ENCODE assay signal across 14 cellular contexts in genomic region chr2:240596491-240596931, GRCh38. TPM values are rescaled to one million over a fixed set of nuclear protein-coding genes. Genes with fewer than 3 reads are reported as not detected.
A peak's percentile ranks its signal among the peaks of the same experiment; 100 is the strongest.
DNase-seq lines count a peak whose midpoint lies in the region; ATAC-seq and TF ChIP-seq lines count a peak whose summit lies in the region.
"Had no signal": no experiment of that assay in that cellular context is flagged by ENCODE, and none has a peak within 500 bp of the region (broad histone marks: within the 10 kb centered on the region; RNA-seq: fewer than 3 reads in every experiment).

No MANE protein-coding gene starts in this region.

- H3K14ac ChIP-seq in neuronal stem cell (ENCODE audit: low read length) = peak overlapping the region; percentile 21

- peaks cover 2% of the 10 kb centered on the region for H3K4me1 Mint-ChIP-seq in activated naive CD8-positive, alpha-beta T cell treated with anti-CD3 and anti-CD28 coated beads, Interleukin-2, amount 10 ng/mL, durations not matched to agents 7 days and 5 days
- H3K4me1 Mint-ChIP-seq in activated naive CD8-positive, alpha-beta T cell treated with anti-CD3 and anti-CD28 coated beads, Interleukin-2, amount 50 U/mL, for 24 hours = no peaks in the 10 kb centered on the region
- H3K4me1 Mint-ChIP-seq: GM23338 had no signal

- no peak overlapping the region for H3K4me2 ChIP-seq in neuronal stem cell (ENCODE audit: insufficient read depth, low read length, poor library complexity, severe bottlenecking)
- H3K4me2 ChIP-seq: GM23338 had no signal

- peak; percentile 26 for DNase-seq in activated naive CD8-positive, alpha-beta T cell treated with anti-CD3 and anti-CD28 coated beads, Interleukin-2, amount 10 ng/mL, durations not matched to agents 7 days and 5 days
- DNase-seq in activated naive CD8-positive, alpha-beta T cell treated with anti-CD3 and anti-CD28 coated beads, Interleukin-2, amount 50 U/mL, for 24 hours = no peak
- peak; percentile 76 for DNase-seq in Right ventricle myocardium inferior (ENCODE audit: missing footprints)
- DNase-seq in neuronal stem cell (ENCODE audit: low spot score) = no peak
- DNase-seq in upper lobe of right lung = peak; percentile 51
- DNase-seq: activated CD4-positive, alpha-beta T cell treated with anti-CD3 and anti-CD28 coated beads, Interleukin-2, amount 50 U/mL, for 1 hour; DMS79; MG63 had no signal

- no peaks in the 10 kb centered on the region for H3K9me3 Mint-ChIP-seq in activated naive CD8-positive, alpha-beta T cell treated with anti-CD3 and anti-CD28 coated beads, Interleukin-2, amount 10 ng/mL, durations not matched to agents 7 days and 5 days
- H3K9me3 Mint-ChIP-seq in activated naive CD8-positive, alpha-beta T cell treated with anti-CD3 and anti-CD28 coated beads, Interleukin-2, amount 50 U/mL, for 24 hours = no peaks in the 10 kb centered on the region
- H3K9me3 Mint-ChIP-seq: GM23338; natural killer cell treated with Interleukin-12 subunit alpha and Interleukin-12 subunit beta and Interleukin-15 and Interleukin-18, amount 100 ng/mL, for 72 hours had no signal

- H2AFZ ChIP-seq in neuronal stem cell (ENCODE audit: low read length) = no peak overlapping the region
- H2AFZ ChIP-seq: GM23338 had no signal

- no peak overlapping the region for H2BK5ac ChIP-seq in neuronal stem cell (ENCODE audit: low read length)

- H3K4me3 ChIP-seq in neuronal stem cell (ENCODE audit: low read length in 2 of 2) = no peak overlapping the region
- H3K4me3 ChIP-seq in upper lobe of right lung = no peak overlapping the region
- H3K4me3 ChIP-seq: GM12878, GM23338, MG63 had no signal

- no peaks in the 10 kb centered on the region for H3K4me1 ChIP-seq in neuronal stem cell (ENCODE audit: control insufficient read depth in 2 of 2, insufficient read depth in 1 of 2, low read depth in 1 of 2, low read length in 2 of 2)
- H3K4me1 ChIP-seq in upper lobe of right lung = no peaks in the 10 kb centered on the region

- H3K79me1 ChIP-seq in neuronal stem cell (ENCODE audit: low read depth, low read length) = peaks cover 13% of the 10 kb centered on the region

- intact Hi-C loops in Right ventricle myocardium inferior (cut with DNase I) = loop anchor here (5.0 to 10.0 kb wide), 3 partner anchors 39 to 362 kb away; partner anchors contain the start of gene ANKMY1
- intact Hi-C loops in upper lobe of right lung (cut with DNase I) = no loop called here

- no peak overlapping the region for H2BK120ac ChIP-seq in neuronal stem cell (ENCODE audit: low read depth, low read length)

- H3K23ac ChIP-seq in neuronal stem cell (ENCODE audit: low read depth, low read length, poor library complexity) = peak overlapping the region; percentile 55

- TF ChIP-seq CTCF in upper lobe of right lung (IDR thresholded peaks at IDR 0.05) = no peak

- no peak overlapping the region for H3K18ac ChIP-seq in neuronal stem cell (ENCODE audit: low read length)

- H2BK15ac ChIP-seq in neuronal stem cell (ENCODE audit: low read length) = no peak overlapping the region

- ATAC-seq in activated naive CD8-positive, alpha-beta T cell treated with anti-CD3 and anti-CD28 coated beads, Interleukin-2, amount 10 ng/mL, durations not matched to agents 7 days and 5 days (ENCODE audit: low read depth) = no peak
- ATAC-seq in activated naive CD8-positive, alpha-beta T cell treated with anti-CD3 and anti-CD28 coated beads, Interleukin-2, amount 50 U/mL, for 24 hours = no peak
- ATAC-seq in Right ventricle myocardium inferior = peak; percentile 52
- ATAC-seq in upper lobe of right lung = no peak
- no peak for ATAC-seq in GM18873 (IDR thresholded peaks at IDR 0.05; ENCODE audit: low FRiP score, unreplicated experiment)
- ATAC-seq in GM19467 (IDR thresholded peaks at IDR 0.05; ENCODE audit: unreplicated experiment) = no peak
- ATAC-seq in HG03159 (IDR thresholded peaks at IDR 0.05; ENCODE audit: unreplicated experiment) = no peak
- ATAC-seq: natural killer cell treated with Interleukin-12 subunit alpha and Interleukin-12 subunit beta and Interleukin-15 and Interleukin-18, amount 100 ng/mL, for 72 hours had no signal

- H3K4me3 Mint-ChIP-seq in activated naive CD8-positive, alpha-beta T cell treated with anti-CD3 and anti-CD28 coated beads, Interleukin-2, amount 10 ng/mL, durations not matched to agents 7 days and 5 days = no peak overlapping the region
- H3K4me3 Mint-ChIP-seq in activated naive CD8-positive, alpha-beta T cell treated with anti-CD3 and anti-CD28 coated beads, Interleukin-2, amount 50 U/mL, for 24 hours = no peak overlapping the region
- H3K4me3 Mint-ChIP-seq: GM23338; natural killer cell treated with Interleukin-12 subunit alpha and Interleukin-12 subunit beta and Interleukin-15 and Interleukin-18, amount 100 ng/mL, for 72 hours had no signal

- no peak overlapping the region for H4K8ac ChIP-seq in neuronal stem cell (ENCODE audit: low read depth, low read length)

- H3K27me3 ChIP-seq in neuronal stem cell (ENCODE audit: control insufficient read depth in 3 of 3, insufficient read depth in 3 of 3, low read depth in 1 of 3, low read length in 3 of 3) (no peaks in the 10 kb centered on the region), upper lobe of right lung (no peaks in the 10 kb centered on the region)
- H3K27me3 ChIP-seq: MG63 had no signal

- H3K27ac ChIP-seq in neuronal stem cell (replicated peaks; ENCODE audit: low read length) = no peak overlapping the region
- no peak overlapping the region for H3K27ac ChIP-seq in upper lobe of right lung

- no peak overlapping the region for H3K9ac ChIP-seq in neuronal stem cell (ENCODE audit: low read depth, low read length, poor library complexity)

- H3K27ac Mint-ChIP-seq in activated naive CD8-positive, alpha-beta T cell treated with anti-CD3 and anti-CD28 coated beads, Interleukin-2, amount 10 ng/mL, durations not matched to agents 7 days and 5 days = no peak overlapping the region
- no peak overlapping the region for H3K27ac Mint-ChIP-seq in activated naive CD8-positive, alpha-beta T cell treated with anti-CD3 and anti-CD28 coated beads, Interleukin-2, amount 50 U/mL, for 24 hours
- H3K27ac Mint-ChIP-seq: GM23338; natural killer cell treated with Interleukin-12 subunit alpha and Interleukin-12 subunit beta and Interleukin-15 and Interleukin-18, amount 100 ng/mL, for 72 hours had no signal

- H3K4ac ChIP-seq in neuronal stem cell (ENCODE audit: low read length) = no peak overlapping the region

- no peak overlapping the region for H2BK12ac ChIP-seq in neuronal stem cell (ENCODE audit: low read length)

- no peaks in the 10 kb centered on the region for H3K27me3 Mint-ChIP-seq in activated naive CD8-positive, alpha-beta T cell treated with anti-CD3 and anti-CD28 coated beads, Interleukin-2, amount 10 ng/mL, durations not matched to agents 7 days and 5 days
- H3K27me3 Mint-ChIP-seq in activated naive CD8-positive, alpha-beta T cell treated with anti-CD3 and anti-CD28 coated beads, Interleukin-2, amount 50 U/mL, for 24 hours = no peaks in the 10 kb centered on the region
- H3K27me3 Mint-ChIP-seq: natural killer cell treated with Interleukin-12 subunit alpha and Interleukin-12 subunit beta and Interleukin-15 and Interleukin-18, amount 100 ng/mL, for 72 hours had no signal

- H3K36me3 ChIP-seq in neuronal stem cell (replicated peaks in 1 of 2; ENCODE audit: control insufficient read depth in 2 of 2, insufficient read depth in 2 of 2, low read length in 2 of 2) (peaks cover 27 to 62% of the 10 kb centered on the region in 2 donors), upper lobe of right lung (peaks cover 42% of the 10 kb centered on the region)
- H3K36me3 ChIP-seq: MG63 had no signal

- H3K36me3 Mint-ChIP-seq in activated naive CD8-positive, alpha-beta T cell treated with anti-CD3 and anti-CD28 coated beads, Interleukin-2, amount 10 ng/mL, durations not matched to agents 7 days and 5 days = no peaks in the 10 kb centered on the region
- H3K36me3 Mint-ChIP-seq in activated naive CD8-positive, alpha-beta T cell treated with anti-CD3 and anti-CD28 coated beads, Interleukin-2, amount 50 U/mL, for 24 hours (ENCODE audit: low read depth) = peaks cover 8% of the 10 kb centered on the region
- H3K36me3 Mint-ChIP-seq: natural killer cell treated with Interleukin-12 subunit alpha and Interleukin-12 subunit beta and Interleukin-15 and Interleukin-18, amount 100 ng/mL, for 72 hours had no signal

- WGBS in neuronal stem cell (ENCODE audit: extremely low coverage in 2 of 2, insufficient read length in 2 of 2, insufficient replicate concordance in 1 of 2), 2 donors = no CpG with 5 or more reads among the region's 23 CpGs

- no peak overlapping the region for H2AK5ac ChIP-seq in neuronal stem cell (ENCODE audit: low read depth, low read length)

- POLR2A ChIA-PET in activated naive CD8-positive, alpha-beta T cell treated with anti-CD3 and anti-CD28 coated beads, Interleukin-2, amount 10 ng/mL, durations not matched to agents 7 days and 5 days (lab: Charles Lee) = interaction anchor here (1.0 kb wide), 1 partner anchor 25 kb away, joined by 5 read pairs; no protein-coding TSS in a partner anchor

- H3K9me3 ChIP-seq in neuronal stem cell (replicated peaks in 1 of 2; ENCODE audit: control insufficient read depth in 2 of 2, insufficient read depth in 1 of 2, low read depth in 1 of 2, low read length in 2 of 2) (no peaks in the 10 kb centered on the region), upper lobe of right lung (no peaks in the 10 kb centered on the region)
- H3K9me3 ChIP-seq: MG63 had no signal

- H4K91ac ChIP-seq in neuronal stem cell (ENCODE audit: low read depth, low read length, poor library complexity) = no peak overlapping the region

RNA-seq across cellular contexts. Expression of gene CAPN10, which starts 10.0 kb away (rescaled TPM):
- total RNA-seq in activated naive CD8-positive, alpha-beta T cell treated with anti-CD3 and anti-CD28 coated beads, Interleukin-2, amount 10 ng/mL, durations not matched to agents 7 days and 5 days = 10 to 100 TPM; 72.3 to 74.2 TPM
- total RNA-seq in Right ventricle myocardium inferior (51.8 TPM), upper lobe of right lung (31.8 TPM)
- 24.5 TPM for polyA plus RNA-seq in neuronal stem cell (2013, experiment 1 of 2)
- 23.9 TPM for polyA plus RNA-seq in neuronal stem cell (2013, experiment 2 of 2)

RNA-seq across cellular contexts. Expression of gene RNPEPL1, which starts 28.2 kb away (rescaled TPM):
- 100 to 1,000 TPM; 124 TPM for total RNA-seq in activated naive CD8-positive, alpha-beta T cell treated with anti-CD3 and anti-CD28 coated beads, Interleukin-2, amount 10 ng/mL, durations not matched to agents 7 days and 5 days
- total RNA-seq in Right ventricle myocardium inferior (98.4 TPM), upper lobe of right lung (88.6 TPM)
- polyA plus RNA-seq in neuronal stem cell (2013, experiment 1 of 2) = 15.2 TPM
- 15.3 TPM for polyA plus RNA-seq in neuronal stem cell (2013, experiment 2 of 2)

RNA-seq across cellular contexts. Expression of gene GPR35, which starts 28.8 kb away (rescaled TPM):
- total RNA-seq in activated naive CD8-positive, alpha-beta T cell treated with anti-CD3 and anti-CD28 coated beads, Interleukin-2, amount 10 ng/mL, durations not matched to agents 7 days and 5 days = 10 to 100 TPM; 19.2 to 19.3 TPM
- total RNA-seq in Right ventricle myocardium inferior (2.2 TPM), upper lobe of right lung (3.4 TPM)
- 0.92 TPM for polyA plus RNA-seq in neuronal stem cell (2013, experiment 1 of 2)
- polyA plus RNA-seq in neuronal stem cell (2013, experiment 2 of 2) = 0.96 TPM
- total RNA-seq: GM23338 had no signal
- polyA plus RNA-seq: GM23338 had no signal

RNA-seq across cellular contexts. Expression of gene DUSP28, which starts 36.4 kb away (rescaled TPM):
- total RNA-seq in activated naive CD8-positive, alpha-beta T cell treated with anti-CD3 and anti-CD28 coated beads, Interleukin-2, amount 10 ng/mL, durations not matched to agents 7 days and 5 days = 10 to 100 TPM; 12.3 to 13.8 TPM
- 14.4 TPM for total RNA-seq in Right ventricle myocardium inferior
- polyA plus RNA-seq in neuronal stem cell (2013, experiment 1 of 2) = 3.8 TPM
- polyA plus RNA-seq in neuronal stem cell (2013, experiment 2 of 2) = 3.2 TPM
- 5.3 TPM for total RNA-seq in upper lobe of right lung

RNA-seq across cellular contexts. Expression of gene ANKMY1, which starts 38.7 kb away (rescaled TPM):
- total RNA-seq in activated naive CD8-positive, alpha-beta T cell treated with anti-CD3 and anti-CD28 coated beads, Interleukin-2, amount 10 ng/mL, durations not matched to agents 7 days and 5 days = 10 to 100 TPM; 50.9 to 53.2 TPM
- 5.9 TPM for total RNA-seq in Right ventricle myocardium inferior
- 4.1 TPM for polyA plus RNA-seq in neuronal stem cell (2013, experiment 1 of 2)
- 4.3 TPM for polyA plus RNA-seq in neuronal stem cell (2013, experiment 2 of 2)
- total RNA-seq in upper lobe of right lung = 19.3 TPM

Comparison
In these comparisons a context has a peak if more than half of its experiments do, and no peak if none do; other contexts are left out.
1. DNase-seq: peak in activated naive CD8-positive, alpha-beta T cell treated with anti-CD3 and anti-CD28 coated beads, Interleukin-2, amount 10 ng/mL, durations not matched to agents 7 days and 5 days (single experiment), Right ventricle myocardium inferior (single experiment) and upper lobe of right lung (single experiment); none in activated naive CD8-positive, alpha-beta T cell treated with anti-CD3 and anti-CD28 coated beads, Interleukin-2, amount 50 U/mL, for 24 hours (single experiment) and neuronal stem cell (single experiment).